1 cellular context compared by ENCODE assay signal in the genomic region with DNA sequence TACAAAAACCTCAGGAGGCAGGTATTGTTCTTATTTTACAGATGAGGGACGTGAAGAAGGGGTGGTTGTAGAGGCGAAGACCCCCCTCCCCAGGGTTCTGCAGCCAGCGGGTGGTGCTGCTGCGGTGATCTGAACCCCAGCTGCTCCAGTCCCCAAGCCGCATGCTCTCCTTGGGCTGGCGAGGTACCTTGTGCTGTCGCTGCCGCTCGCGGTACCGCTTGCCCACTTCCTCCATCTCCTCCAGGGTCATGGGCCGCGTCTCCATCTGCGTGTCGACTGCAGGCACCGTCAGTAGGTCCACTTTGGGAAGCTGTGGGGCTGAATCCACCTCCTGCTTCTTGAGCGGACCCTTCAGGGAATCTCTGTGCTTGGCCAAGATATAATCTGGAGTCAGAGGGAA.
TF ChIP-seq lines count a peak whose summit lies in the region.

No MANE protein-coding gene starts in this region.

TF ChIP-seq in GM23338, 12 proteins besides CTCF, POLR2A, EP300 and RAD21:
- no peak for TF ChIP-seq JUNB (IDR thresholded peaks at IDR 0.05; ENCODE audit: unreplicated experiment)
- no peak for TF ChIP-seq NANOG (IDR thresholded peaks at IDR 0.05; ENCODE audit: borderline replicate concordance)
- no peak for TF ChIP-seq POLR2AphosphoS5 (IDR thresholded peaks at IDR 0.05; ENCODE audit: low read depth)
- no peak for TF ChIP-seq CREB1 (CRISPR knock-in tag; IDR thresholded peaks at IDR 0.05; ENCODE audit: low read depth)
- no peak for TF ChIP-seq EZH2phosphoT487 (IDR thresholded peaks at IDR 0.05; ENCODE audit: unreplicated experiment)
- no peak for TF ChIP-seq EZH2 (IDR thresholded peaks at IDR 0.05; ENCODE audit: low read depth, unreplicated experiment)
TF ChIP-seq in GM23338: peak in this region for 0.
